In genomic region chr5:171667341-171668096, GRCh38 we compare ENCODE assay signal across 10 cellular contexts.
DNase-seq lines count a peak whose midpoint lies in the region; ATAC-seq and TF ChIP-seq lines count a peak whose summit lies in the region.
"Had no signal": no experiment of that assay in that cellular context is flagged by ENCODE, and none has a peak within 500 bp of the region (broad histone marks: within the 10 kb centered on the region; RNA-seq: fewer than 3 reads in every experiment).

No MANE protein-coding gene starts in this region.

- H3K4me1 ChIP-seq in gastroesophageal sphincter: peaks cover 5 to 19% (median 9%) of the 10 kb centered on the region in 3 donors
- no peaks in the 10 kb centered on the region for H3K4me1 ChIP-seq in ovary (ENCODE audit: insufficient read depth)

- 9 to 55% methylated on average over 6 to 13 of the region's 30 CpGs for WGBS in gastroesophageal sphincter (ENCODE audit: low coverage in 1 of 2), 2 donors
- WGBS in ovary, 3 donors: 27 to 38% (median 35%) methylated on average over 30 of the region's 30 CpGs

- no peaks in the 10 kb centered on the region for H3K36me3 Mint-ChIP-seq in WTC11
- H3K36me3 Mint-ChIP-seq: activated naive CD8-positive, alpha-beta T cell treated with anti-CD3 and anti-CD28 coated beads, Interleukin-2, amount 10 ng/mL, durations not matched to agents 7 days and 5 days had no signal

- H3K4me3 ChIP-seq in gastroesophageal sphincter: peak overlapping the region in 1 of 2 donors; percentile 5
- no peak overlapping the region for H3K4me3 ChIP-seq in ovary

- intact Hi-C loops in ovary (cut with DNase I): no loop called here

- H3K4me1 Mint-ChIP-seq in WTC11: peaks cover 18% of the 10 kb centered on the region
- H3K4me1 Mint-ChIP-seq: activated naive CD8-positive, alpha-beta T cell treated with anti-CD3 and anti-CD28 coated beads, Interleukin-2, amount 10 ng/mL, durations not matched to agents 7 days and 5 days had no signal

- H3K36me3 ChIP-seq in gastroesophageal sphincter: no peaks in the 10 kb centered on the region
- no peaks in the 10 kb centered on the region for H3K36me3 ChIP-seq in ovary

- POLR2A ChIA-PET in WTC11 (lab: Charles Lee): no interaction called here

- H3K9me3 ChIP-seq in gastroesophageal sphincter (no peaks in the 10 kb centered on the region), ovary (no peaks in the 10 kb centered on the region)

- H3K9me3 Mint-ChIP-seq in WTC11: no peaks in the 10 kb centered on the region

- no peak for TF ChIP-seq POLR2A in gastroesophageal sphincter (IDR thresholded peaks at IDR 0.05)
- no peak for TF ChIP-seq POLR2A in ovary (IDR thresholded peaks at IDR 0.05)

- no peak overlapping the region for H3K4me3 Mint-ChIP-seq in WTC11
- H3K4me3 Mint-ChIP-seq: activated naive CD8-positive, alpha-beta T cell treated with anti-CD3 and anti-CD28 coated beads, Interleukin-2, amount 10 ng/mL, durations not matched to agents 7 days and 5 days had no signal

- CTCF ChIA-PET in WTC11 (lab: Charles Lee): interaction anchor here (0.8 to 3.5 kb wide), 5 partner anchors 13 to 392 kb away, joined by 3 to 10 read pairs (median 3); partner anchors contain the start of gene FGF18

- TF ChIP-seq CTCF in WTC11 (IDR thresholded peaks at IDR 0.05): no peak
- TF ChIP-seq CTCF in gastroesophageal sphincter (IDR thresholded peaks at IDR 0.05): peak in 2 of 4 experiments; percentile 40 to 56
- no peak for TF ChIP-seq CTCF in ovary (IDR thresholded peaks at IDR 0.05)

- H3K27ac ChIP-seq in gastroesophageal sphincter: peak overlapping the region in 3 of 4 donors; percentile 53 to 69 (median 56)
- H3K27ac ChIP-seq in ovary: no peak overlapping the region

- H3K27me3 ChIP-seq in gastroesophageal sphincter: peaks cover 9% of the 10 kb centered on the region
- H3K27me3 ChIP-seq in ovary: no peaks in the 10 kb centered on the region

- DNase-seq in AG20443 (ENCODE audit: low spot score) (peak; percentile 94), WTC11 (ENCODE audit: low spot score) (peak; percentile 61), ovary (peak in 4 of 5 donors; percentile 29 to 71 (median 35)), NCI-H2107 treated with DMSO at 0.1 percent for 48 hours (lab: John Stamatoyannopoulos, UW; ENCODE audit: unreplicated experiment) (no peak), SHP77 (lab: John Stamatoyannopoulos, UW) (no peak)
- DNase-seq: activated naive CD8-positive, alpha-beta T cell treated with anti-CD3 and anti-CD28 coated beads, Interleukin-2, amount 10 ng/mL, durations not matched to agents 7 days and 5 days; C1 segment of cervical spinal cord had no signal

- peak; percentile 96 for ATAC-seq in WTC11
- peak; percentile 97 for ATAC-seq in gastroesophageal sphincter
- no peak for ATAC-seq in GM21529 (IDR thresholded peaks at IDR 0.05; ENCODE audit: unreplicated experiment)
- no peak for ATAC-seq in GM18907 (IDR thresholded peaks at IDR 0.05; ENCODE audit: unreplicated experiment)

- no peak overlapping the region for H3K27ac Mint-ChIP-seq in WTC11
- H3K27ac Mint-ChIP-seq: activated naive CD8-positive, alpha-beta T cell treated with anti-CD3 and anti-CD28 coated beads, Interleukin-2, amount 10 ng/mL, durations not matched to agents 7 days and 5 days had no signal

- H3K27me3 Mint-ChIP-seq in WTC11 (ENCODE audit: low read depth): no peaks in the 10 kb centered on the region

- TF ChIP-seq EP300 in gastroesophageal sphincter (IDR thresholded peaks at IDR 0.05): no peak
- no peak for TF ChIP-seq EP300 in ovary (IDR thresholded peaks at IDR 0.05)

TF ChIP-seq in WTC11, 78 proteins besides CTCF, POLR2A, EP300 and RAD21:
- TF ChIP-seq ATF1 (CRISPR knock-in tag; IDR thresholded peaks at IDR 0.05) (no peak), GTF2I (CRISPR knock-in tag; conservative IDR thresholded peaks at IDR 0.05) (no peak), ZNF532 (CRISPR knock-in tag; IDR thresholded peaks at IDR 0.05; ENCODE audit: borderline replicate concordance) (no peak), ZNF263 (CRISPR knock-in tag; IDR thresholded peaks at IDR 0.05; ENCODE audit: low read depth) (no peak), ZNF121 (CRISPR knock-in tag; IDR thresholded peaks at IDR 0.05) (peak; percentile 85)

Comparison
In these comparisons a context has a peak if more than half of its experiments do, and no peak if none do; other contexts are left out.
1. DNase-seq: peak in AG20443 (single experiment), WTC11 (single experiment) and ovary (4 of 5); none in NCI-H2107 treated with DMSO at 0.1 percent for 48 hours (single experiment) and SHP77 (0 of 2).
2. ATAC-seq: peak in WTC11 (single experiment) and gastroesophageal sphincter (single experiment); none in GM21529 (single experiment) and GM18907 (single experiment).
3. H3K27ac ChIP-seq: peak in gastroesophageal sphincter (3 of 4); none in ovary (0 of 2).